2 cellular contexts compared by ENCODE assay signal in genomic region chr12:62044450-62044849, GRCh38.
TF ChIP-seq lines count a peak whose summit lies in the region.

No MANE protein-coding gene starts in this region.

TF ChIP-seq in HepG2, 621 proteins besides CTCF, POLR2A, EP300 and RAD21:
- TF ChIP-seq, protein P1, sequence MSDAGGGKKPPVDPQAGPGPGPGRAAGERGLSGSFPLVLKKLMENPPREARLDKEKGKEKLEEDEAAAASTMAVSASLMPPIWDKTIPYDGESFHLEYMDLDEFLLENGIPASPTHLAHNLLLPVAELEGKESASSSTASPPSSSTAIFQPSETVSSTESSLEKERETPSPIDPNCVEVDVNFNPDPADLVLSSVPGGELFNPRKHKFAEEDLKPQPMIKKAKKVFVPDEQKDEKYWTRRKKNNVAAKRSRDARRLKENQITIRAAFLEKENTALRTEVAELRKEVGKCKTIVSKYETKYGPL (CRISPR knock-in tag; IDR thresholded peaks at IDR 0.05), result no peak
- TF ChIP-seq, protein P2, sequence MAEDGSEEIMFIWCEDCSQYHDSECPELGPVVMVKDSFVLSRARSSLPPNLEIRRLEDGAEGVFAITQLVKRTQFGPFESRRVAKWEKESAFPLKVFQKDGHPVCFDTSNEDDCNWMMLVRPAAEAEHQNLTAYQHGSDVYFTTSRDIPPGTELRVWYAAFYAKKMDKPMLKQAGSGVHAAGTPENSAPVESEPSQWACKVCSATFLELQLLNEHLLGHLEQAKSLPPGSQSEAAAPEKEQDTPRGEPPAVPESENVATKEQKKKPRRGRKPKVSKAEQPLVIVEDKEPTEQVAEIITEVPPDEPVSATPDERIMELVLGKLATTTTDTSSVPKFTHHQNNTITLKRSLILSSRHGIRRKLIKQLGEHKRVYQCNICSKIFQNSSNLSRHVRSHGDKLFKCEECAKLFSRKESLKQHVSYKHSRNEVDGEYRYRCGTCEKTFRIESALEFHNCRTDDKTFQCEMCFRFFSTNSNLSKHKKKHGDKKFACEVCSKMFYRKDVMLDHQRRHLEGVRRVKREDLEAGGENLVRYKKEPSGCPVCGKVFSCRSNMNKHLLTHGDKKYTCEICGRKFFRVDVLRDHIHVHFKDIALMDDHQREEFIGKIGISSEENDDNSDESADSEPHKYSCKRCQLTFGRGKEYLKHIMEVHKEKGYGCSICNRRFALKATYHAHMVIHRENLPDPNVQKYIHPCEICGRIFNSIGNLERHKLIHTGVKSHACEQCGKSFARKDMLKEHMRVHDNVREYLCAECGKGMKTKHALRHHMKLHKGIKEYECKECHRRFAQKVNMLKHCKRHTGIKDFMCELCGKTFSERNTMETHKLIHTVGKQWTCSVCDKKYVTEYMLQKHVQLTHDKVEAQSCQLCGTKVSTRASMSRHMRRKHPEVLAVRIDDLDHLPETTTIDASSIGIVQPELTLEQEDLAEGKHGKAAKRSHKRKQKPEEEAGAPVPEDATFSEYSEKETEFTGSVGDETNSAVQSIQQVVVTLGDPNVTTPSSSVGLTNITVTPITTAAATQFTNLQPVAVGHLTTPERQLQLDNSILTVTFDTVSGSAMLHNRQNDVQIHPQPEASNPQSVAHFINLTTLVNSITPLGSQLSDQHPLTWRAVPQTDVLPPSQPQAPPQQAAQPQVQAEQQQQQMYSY (CRISPR knock-in tag; IDR thresholded peaks at IDR 0.05), result peak; percentile 31; the same call in 1 of the 2 replicates

TF ChIP-seq in H1, 55 proteins besides CTCF, POLR2A, EP300 and RAD21:
- no peak for TF ChIP-seq SIX5 (IDR thresholded peaks at IDR 0.05; ENCODE audit: low read depth, low read length)
- TF ChIP-seq CHD2 (IDR thresholded peaks at IDR 0.05; ENCODE audit: low read length), result no peak
- TF ChIP-seq SRF (IDR thresholded peaks at IDR 0.05; ENCODE audit: low read depth, low read length), result no peak
- TF ChIP-seq SIN3A (conservative IDR thresholded peaks at IDR 0.05 in 1 of 2, IDR thresholded peaks at IDR 0.05 in 1 of 2; ENCODE audit: low read depth in 1 of 2, low read length in 2 of 2), result no peak
- no peak for TF ChIP-seq BACH1 (IDR thresholded peaks at IDR 0.05; ENCODE audit: low read length)
- no peak for TF ChIP-seq JUND (IDR thresholded peaks at IDR 0.05; ENCODE audit: low read length)
- TF ChIP-seq, protein P3, sequence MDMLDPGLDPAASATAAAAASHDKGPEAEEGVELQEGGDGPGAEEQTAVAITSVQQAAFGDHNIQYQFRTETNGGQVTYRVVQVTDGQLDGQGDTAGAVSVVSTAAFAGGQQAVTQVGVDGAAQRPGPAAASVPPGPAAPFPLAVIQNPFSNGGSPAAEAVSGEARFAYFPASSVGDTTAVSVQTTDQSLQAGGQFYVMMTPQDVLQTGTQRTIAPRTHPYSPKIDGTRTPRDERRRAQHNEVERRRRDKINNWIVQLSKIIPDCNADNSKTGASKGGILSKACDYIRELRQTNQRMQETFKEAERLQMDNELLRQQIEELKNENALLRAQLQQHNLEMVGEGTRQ (IDR thresholded peaks at IDR 0.05; ENCODE audit: low read length), result no peak
- no peak for TF ChIP-seq CTBP2 (IDR thresholded peaks at IDR 0.05; ENCODE audit: borderline replicate concordance, insufficient read depth, insufficient read length, low read length)
- 0 out of 2 replicates have a peak, but pooled peaks have one; percentile 20 for TF ChIP-seq YY1 (IDR thresholded peaks at IDR 0.05; ENCODE audit: low read depth, low read length)
- TF ChIP-seq SP1 (IDR thresholded peaks at IDR 0.05; ENCODE audit: low read depth, low read length), result peak; percentile 56; the same call in 1 of the 2 replicates
- no peak for TF ChIP-seq TAF1 (IDR thresholded peaks at IDR 0.05; ENCODE audit: low read depth, low read length)
- TF ChIP-seq EGR1 (IDR thresholded peaks at IDR 0.05; ENCODE audit: borderline replicate concordance, low read depth, low read length), result no peak
- no peak for TF ChIP-seq SIRT6 (IDR thresholded peaks at IDR 0.05; ENCODE audit: low read length)
- no peak for TF ChIP-seq PHF8 (conservative IDR thresholded peaks at IDR 0.05; ENCODE audit: low read depth, low read length)
- no peak for TF ChIP-seq EZH2 (IDR thresholded peaks at IDR 0.05; ENCODE audit: low read depth, low read length, severe bottlenecking)
TF ChIP-seq in H1: peak in this region for 2.
